In the genomic region with DNA sequence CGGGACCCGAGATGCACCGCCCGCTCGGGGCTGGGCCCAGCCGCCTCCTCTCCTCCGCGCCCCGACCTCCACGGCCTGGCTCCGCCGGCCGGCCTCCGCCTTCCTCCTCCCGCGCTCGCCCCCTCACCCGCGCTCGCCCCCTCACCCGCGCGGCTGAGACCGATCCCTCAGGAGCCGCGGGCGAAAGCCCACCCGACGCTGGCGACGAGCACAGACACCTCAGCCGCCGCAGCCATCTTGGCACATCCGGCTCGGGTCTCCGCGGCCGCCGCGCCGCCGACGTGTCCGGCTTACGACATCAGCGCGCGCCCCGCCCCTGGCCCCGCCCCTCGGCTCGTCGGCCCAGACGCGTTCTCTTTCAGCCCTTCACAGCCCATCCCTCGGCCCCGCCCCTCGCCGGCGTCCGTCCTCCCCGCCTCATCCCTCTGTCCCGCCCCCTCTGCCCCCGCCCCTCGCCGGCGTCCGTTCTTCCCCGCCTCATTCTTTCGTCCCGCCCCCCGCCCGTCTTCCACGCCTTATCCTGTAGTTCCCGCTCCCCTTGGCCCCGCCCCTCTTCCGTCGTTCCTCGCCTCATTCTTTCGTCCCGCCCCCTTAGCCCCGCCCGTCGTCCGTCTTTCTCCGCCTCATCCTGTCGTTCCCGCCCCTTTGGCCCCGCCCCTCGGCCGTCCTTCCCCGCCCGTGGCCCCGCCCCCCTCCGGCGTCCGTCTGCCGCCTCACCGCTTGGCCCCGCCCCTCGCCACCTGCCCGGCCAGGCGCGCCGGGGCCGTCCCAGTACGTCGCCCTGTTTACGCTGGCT, we compare ENCODE assay signal across 8 cellular contexts. TPM values are rescaled to one million over a fixed set of nuclear protein-coding genes. Genes with fewer than 3 reads are reported as not detected.
DNase-seq lines count a peak whose midpoint lies in the region; ATAC-seq and TF ChIP-seq lines count a peak whose summit lies in the region.

A gene with protein sequence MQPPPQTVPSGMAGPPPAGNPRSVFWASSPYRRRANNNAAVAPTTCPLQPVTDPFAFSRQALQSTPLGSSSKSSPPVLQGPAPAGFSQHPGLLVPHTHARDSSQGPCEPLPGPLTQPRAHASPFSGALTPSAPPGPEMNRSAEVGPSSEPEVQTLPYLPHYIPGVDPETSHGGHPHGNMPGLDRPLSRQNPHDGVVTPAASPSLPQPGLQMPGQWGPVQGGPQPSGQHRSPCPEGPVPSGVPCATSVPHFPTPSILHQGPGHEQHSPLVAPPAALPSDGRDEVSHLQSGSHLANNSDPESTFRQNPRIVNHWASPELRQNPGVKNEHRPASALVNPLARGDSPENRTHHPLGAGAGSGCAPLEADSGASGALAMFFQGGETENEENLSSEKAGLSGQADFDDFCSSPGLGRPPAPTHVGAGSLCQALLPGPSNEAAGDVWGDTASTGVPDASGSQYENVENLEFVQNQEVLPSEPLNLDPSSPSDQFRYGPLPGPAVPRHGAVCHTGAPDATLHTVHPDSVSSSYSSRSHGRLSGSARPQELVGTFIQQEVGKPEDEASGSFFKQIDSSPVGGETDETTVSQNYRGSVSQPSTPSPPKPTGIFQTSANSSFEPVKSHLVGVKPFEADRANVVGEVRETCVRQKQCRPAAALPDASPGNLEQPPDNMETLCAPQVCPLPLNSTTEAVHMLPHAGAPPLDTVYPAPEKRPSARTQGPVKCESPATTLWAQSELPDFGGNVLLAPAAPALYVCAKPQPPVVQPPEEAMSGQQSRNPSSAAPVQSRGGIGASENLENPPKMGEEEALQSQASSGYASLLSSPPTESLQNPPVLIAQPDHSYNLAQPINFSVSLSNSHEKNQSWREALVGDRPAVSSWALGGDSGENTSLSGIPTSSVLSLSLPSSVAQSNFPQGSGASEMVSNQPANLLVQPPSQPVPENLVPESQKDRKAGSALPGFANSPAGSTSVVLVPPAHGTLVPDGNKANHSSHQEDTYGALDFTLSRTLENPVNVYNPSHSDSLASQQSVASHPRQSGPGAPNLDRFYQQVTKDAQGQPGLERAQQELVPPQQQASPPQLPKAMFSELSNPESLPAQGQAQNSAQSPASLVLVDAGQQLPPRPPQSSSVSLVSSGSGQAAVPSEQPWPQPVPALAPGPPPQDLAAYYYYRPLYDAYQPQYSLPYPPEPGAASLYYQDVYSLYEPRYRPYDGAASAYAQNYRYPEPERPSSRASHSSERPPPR (N-terminal part only) (minus strand): TSS at position 248 of the 796 bp plus-strand sequence. CDS start 5,425 bp downstream, outside the sequence.

- DNase-seq in ACHN (peak; percentile 91), NCI-H2196 treated with DMSO at 0.1 percent for 48 hours (lab: John Stamatoyannopoulos, UW; ENCODE audit: unreplicated experiment) (peak; percentile 99), T47D (ENCODE audit: low read depth in 1 of 2, low spot score in 1 of 2) (peak; percentile 95 to 99)

- H3K27me3 ChIP-seq in skeletal muscle tissue (ENCODE audit: control insufficient read depth in 3 of 3, insufficient read depth in 3 of 3, low read length in 3 of 3) = peaks cover 5 to 8% (median 7%) of the 10 kb centered on the region in 3 donors

- TF ChIP-seq CTCF in VCaP (conservative IDR thresholded peaks at IDR 0.05) = no peak

- peaks cover 22 to 32% (median 27%) of the 10 kb centered on the region in 3 donors for H3K4me1 ChIP-seq in skeletal muscle tissue (ENCODE audit: control insufficient read depth in 3 of 3, insufficient read depth in 3 of 3, low read length in 3 of 3)

- H3K27ac ChIP-seq in VCaP (peak within 1 kb of the TSS; percentile 100), skeletal muscle tissue (ENCODE audit: low read depth, low read length) (peak within 1 kb of the TSS; percentile 100)

- in situ Hi-C loops in ACHN (cut with HindIII; ENCODE audit: low pct_ligation_motif_present, low pct_unique_long_range_greater_than_20kb, low sequenced_read_pairs) = loop anchor here (10.0 kb wide), 1 partner anchor 72 kb away; no protein-coding TSS in a partner anchor
- in situ Hi-C loops in T47D (cut with HindIII; ENCODE audit: low pct_unique_long_range_greater_than_20kb, low sequenced_read_pairs) = no loop called here

- peaks cover 0 to 4% (median 1%) of the 10 kb centered on the region in 3 donors for H3K36me3 ChIP-seq in skeletal muscle tissue (ENCODE audit: control insufficient read depth in 3 of 3, insufficient read depth in 3 of 3, low read length in 3 of 3)

- H3K4me3 ChIP-seq in iPS-18c (ENCODE audit: insufficient read depth, low read depth, low read length) (peak within 1 kb of the TSS; percentile 88), skeletal muscle tissue (ENCODE audit: low read length in 3 of 3) (peak within 1 kb of the TSS; percentile 88 to 95 (median 88))

- peak within 1 kb of the TSS; percentile 92 to 98 (median 93) for H3K9ac ChIP-seq in skeletal muscle tissue (ENCODE audit: low read depth in 1 of 3, low read length in 3 of 3)

- ATAC-seq in GM18907 (IDR thresholded peaks at IDR 0.05; ENCODE audit: unreplicated experiment) (peak; percentile 57), HG03139 (IDR thresholded peaks at IDR 0.05; ENCODE audit: unreplicated experiment) (peak; percentile 55)

- H3K9me3 ChIP-seq in iPS-18c (ENCODE audit: control insufficient read depth, insufficient read depth, low read length) = no peaks in the 10 kb centered on the region
- H3K9me3 ChIP-seq in skeletal muscle tissue (ENCODE audit: control insufficient read depth in 3 of 3, low read length in 3 of 3) = no peaks in the 10 kb centered on the region

RNA-seq across cellular contexts. Expression of the gene that starts here (rescaled TPM):
- 14.1 TPM for total RNA-seq in skeletal muscle tissue

Comparison
In these comparisons a context has a peak if more than half of its experiments do, and no peak if none do; other contexts are left out.
1. Peak in every context shown above with its lines: DNase-seq, ATAC-seq, H3K4me3 ChIP-seq and H3K27ac ChIP-seq.